10 cellular contexts compared by ENCODE assay signal in genomic region chr5:95080026-95080425, GRCh38.
A peak's percentile ranks its signal among the peaks of the same experiment; 100 is the strongest.
DNase-seq lines count a peak whose midpoint lies in the region; ATAC-seq, FAIRE-seq and TF ChIP-seq lines count a peak whose summit lies in the region.
"Had no signal": no experiment of that assay in that cellular context is flagged by ENCODE, and none has a peak within 500 bp of the region (broad histone marks: within the 10 kb centered on the region; RNA-seq: fewer than 3 reads in every experiment).

No MANE protein-coding gene starts in this region.

- TF ChIP-seq CTCF in HFFc6 (IDR thresholded peaks at IDR 0.05) (no peak), GM12878 (IDR thresholded peaks at IDR 0.05 in 2 of 3, conservative IDR thresholded peaks at IDR 0.05 in 1 of 3; ENCODE audit: control insufficient read depth in 2 of 3, extremely low read depth in 1 of 3, insufficient read depth in 1 of 3, low read depth in 3 of 3, low read length in 3 of 3) (no peak), suprapubic skin (IDR thresholded peaks at IDR 0.05) (no peak)

- in situ Hi-C loops in GM12878 (cut with MboI), result no loop called here

- TF ChIP-seq POLR2A in GM12878 (IDR thresholded peaks at IDR 0.05; ENCODE audit: low read depth, low read length) (no peak), suprapubic skin (IDR thresholded peaks at IDR 0.05) (no peak)

- TF ChIP-seq EP300 in GM12878 (IDR thresholded peaks at IDR 0.05; ENCODE audit: borderline replicate concordance in 1 of 2, control insufficient read depth in 1 of 2, low read depth in 2 of 2, low read length in 2 of 2) (no peak), suprapubic skin (IDR thresholded peaks at IDR 0.05) (no peak)

- peaks cover 87% of the 10 kb centered on the region for H3K4me1 Mint-ChIP-seq in HFFc6 (ENCODE audit: low read depth)

- no peaks in the 10 kb centered on the region for H3K27me3 Mint-ChIP-seq in HFFc6 (ENCODE audit: insufficient read depth)

- DNase-seq in HFFc6, result peak; percentile 14
- DNase-seq in GM12878 (ENCODE audit: low read depth, low spot score), result no peak
- peak; percentile 33 for DNase-seq in iris pigment epithelial cell (ENCODE audit: low read depth)
- DNase-seq in suprapubic skin (ENCODE audit: low spot score in 2 of 2), result no peak
- DNase-seq in ecto neural progenitor cell (ENCODE audit: low spot score), result no peak
- DNase-seq in NCI-H2227 (lab: John Stamatoyannopoulos, UW; ENCODE audit: unreplicated experiment), result no peak
- no peak for DNase-seq in germinal center (ENCODE audit: low spot score)
- DNase-seq in NCI-H2171 treated with DMSO at 0.1 percent for 48 hours (lab: John Stamatoyannopoulos, UW), result no peak
- DNase-seq: adrenal gland, NCI-H1930 had no signal

- BruUV-seq in GM12878 (replicated peaks; lab: Mats Ljungman, UMichigan), result no TSS peak

- POLR2A ChIA-PET in GM12878 (lab: Charles Lee), result interaction anchor here (0.8 to 3.5 kb wide), 4 partner anchors 8 to 22 kb away, joined by 3 to 24 read pairs (median 12); no protein-coding TSS in a partner anchor

- H3K4me3 ChIP-seq in GM12878 (peak overlapping the region; percentile 66), suprapubic skin (peak overlapping the region; percentile 39)

- H3K27ac ChIP-seq in GM12878 (ENCODE audit: control insufficient read depth, insufficient read depth), result peak overlapping the region; percentile 66
- H3K27ac ChIP-seq in suprapubic skin, result no peak overlapping the region
- H3K27ac ChIP-seq: adrenal gland had no signal

- H3K27ac Mint-ChIP-seq in HFFc6, result no peak overlapping the region

- H3K9me3 ChIP-seq in GM12878 (replicated peaks; ENCODE audit: control insufficient read depth, insufficient read depth, low read length) (no peaks in the 10 kb centered on the region), suprapubic skin (no peaks in the 10 kb centered on the region)
- H3K9me3 ChIP-seq: adrenal gland had no signal

- H3K36me3 ChIP-seq in GM12878 (ENCODE audit: control insufficient read depth in 2 of 2, insufficient read depth in 2 of 2, low read length in 1 of 2) (no peaks in the 10 kb centered on the region), suprapubic skin (no peaks in the 10 kb centered on the region)
- H3K36me3 ChIP-seq: adrenal gland had no signal

- peak overlapping the region; percentile 83 for H3K4me3 Mint-ChIP-seq in HFFc6

- SMC1A ChIA-PET in GM12878 (lab: Charles Lee; ENCODE audit: uncharacterized antibody, unreplicated experiment), result interaction anchor here (0.7 to 4.2 kb wide), 27 partner anchors 7 to 740 kb away, joined by 3 to 29 read pairs (median 6); no protein-coding TSS in a partner anchor

- ATAC-seq in GM12878, result no peak

- peaks cover 56% of the 10 kb centered on the region for H3K79me2 ChIP-seq in GM12878 (ENCODE audit: control insufficient read depth, insufficient read depth, low read length)

- CTCF ChIA-PET in GM12878 (lab: Yijun Ruan, JAX), result interaction anchor here (0.8 to 5.5 kb wide), 9 partner anchors 8 to 162 kb away, joined by 3 to 25 read pairs (median 4); no protein-coding TSS in a partner anchor

- intact Hi-C loops in GM12878 (cut with micrococcal nuclease; ENCODE audit: unreplicated experiment), result loop anchor here (1.0 to 10.0 kb wide), 4 partner anchors 111 to 645 kb away; no protein-coding TSS in a partner anchor

- H3K4me2 ChIP-seq in GM12878 (ENCODE audit: control insufficient read depth, insufficient read depth), result peak overlapping the region; percentile 75

- FAIRE-seq in GM12878 (lab: Jason Lieb, UNC), result no peak

- H3K9ac ChIP-seq in GM12878 (ENCODE audit: control insufficient read depth, insufficient read depth, low read length), result peak overlapping the region; percentile 68

- H3K9me3 Mint-ChIP-seq in HFFc6, result no peaks in the 10 kb centered on the region

- RAD21 ChIA-PET in GM12878 (lab: Charles Lee; ENCODE audit: unreplicated experiment), result interaction anchor here (1.0 to 5.4 kb wide), 13 partner anchors 7 to 162 kb away, joined by 3 to 86 read pairs (median 4); no protein-coding TSS in a partner anchor

- H3K4me1 ChIP-seq in GM12878 (ENCODE audit: control insufficient read depth, insufficient read depth, low read length) (no peaks in the 10 kb centered on the region; the same call in 1 of the 2 replicates), suprapubic skin (peaks cover 5% of the 10 kb centered on the region)
- H3K4me1 ChIP-seq: adrenal gland had no signal

- H3K27me3 ChIP-seq in GM12878 (replicated peaks in 1 of 2; ENCODE audit: control insufficient read depth in 2 of 2, insufficient read depth in 2 of 2, low read length in 1 of 2), result no peaks in the 10 kb centered on the region
- H3K27me3 ChIP-seq in suprapubic skin, result no peaks in the 10 kb centered on the region
- H3K27me3 ChIP-seq: adrenal gland had no signal

- TF ChIP-seq RAD21 in GM12878 (IDR thresholded peaks at IDR 0.05; ENCODE audit: insufficient read depth, low read depth, low read length), result no peak

- H3K36me3 Mint-ChIP-seq in HFFc6 (ENCODE audit: low read depth), result no peaks in the 10 kb centered on the region

- H2AFZ ChIP-seq in GM12878 (ENCODE audit: control insufficient read depth, low read depth, low read length), result no peak overlapping the region; the same call in 1 of the 2 replicates

- H4K20me1 ChIP-seq in GM12878 (ENCODE audit: control insufficient read depth, insufficient read depth), result no peaks in the 10 kb centered on the region

TF ChIP-seq in GM12878, 131 proteins besides CTCF, POLR2A, EP300 and RAD21:
- no peak for TF ChIP-seq SUZ12 (IDR thresholded peaks at IDR 0.05; ENCODE audit: unreplicated experiment)
- no peak for TF ChIP-seq PML (IDR thresholded peaks at IDR 0.05; ENCODE audit: low read length)
- no peak for TF ChIP-seq SIN3A (IDR thresholded peaks at IDR 0.05; ENCODE audit: low read depth, low read length)
- no peak for TF ChIP-seq CEBPB (IDR thresholded peaks at IDR 0.05; ENCODE audit: borderline replicate concordance in 1 of 2, low read depth in 2 of 2, low read length in 2 of 2)
- no peak for TF ChIP-seq HDAC2 (IDR thresholded peaks at IDR 0.05)
- no peak for TF ChIP-seq ASH2L (IDR thresholded peaks at IDR 0.05; ENCODE audit: borderline replicate concordance, low read depth)
- TF ChIP-seq, protein P1, sequence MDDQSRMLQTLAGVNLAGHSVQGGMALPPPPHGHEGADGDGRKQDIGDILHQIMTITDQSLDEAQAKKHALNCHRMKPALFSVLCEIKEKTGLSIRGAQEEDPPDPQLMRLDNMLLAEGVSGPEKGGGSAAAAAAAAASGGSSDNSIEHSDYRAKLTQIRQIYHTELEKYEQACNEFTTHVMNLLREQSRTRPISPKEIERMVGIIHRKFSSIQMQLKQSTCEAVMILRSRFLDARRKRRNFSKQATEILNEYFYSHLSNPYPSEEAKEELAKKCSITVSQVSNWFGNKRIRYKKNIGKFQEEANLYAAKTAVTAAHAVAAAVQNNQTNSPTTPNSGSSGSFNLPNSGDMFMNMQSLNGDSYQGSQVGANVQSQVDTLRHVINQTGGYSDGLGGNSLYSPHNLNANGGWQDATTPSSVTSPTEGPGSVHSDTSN (IDR thresholded peaks at IDR 0.05; ENCODE audit: insufficient replicate concordance, low read depth, low read length), result no peak
- TF ChIP-seq, protein P2, sequence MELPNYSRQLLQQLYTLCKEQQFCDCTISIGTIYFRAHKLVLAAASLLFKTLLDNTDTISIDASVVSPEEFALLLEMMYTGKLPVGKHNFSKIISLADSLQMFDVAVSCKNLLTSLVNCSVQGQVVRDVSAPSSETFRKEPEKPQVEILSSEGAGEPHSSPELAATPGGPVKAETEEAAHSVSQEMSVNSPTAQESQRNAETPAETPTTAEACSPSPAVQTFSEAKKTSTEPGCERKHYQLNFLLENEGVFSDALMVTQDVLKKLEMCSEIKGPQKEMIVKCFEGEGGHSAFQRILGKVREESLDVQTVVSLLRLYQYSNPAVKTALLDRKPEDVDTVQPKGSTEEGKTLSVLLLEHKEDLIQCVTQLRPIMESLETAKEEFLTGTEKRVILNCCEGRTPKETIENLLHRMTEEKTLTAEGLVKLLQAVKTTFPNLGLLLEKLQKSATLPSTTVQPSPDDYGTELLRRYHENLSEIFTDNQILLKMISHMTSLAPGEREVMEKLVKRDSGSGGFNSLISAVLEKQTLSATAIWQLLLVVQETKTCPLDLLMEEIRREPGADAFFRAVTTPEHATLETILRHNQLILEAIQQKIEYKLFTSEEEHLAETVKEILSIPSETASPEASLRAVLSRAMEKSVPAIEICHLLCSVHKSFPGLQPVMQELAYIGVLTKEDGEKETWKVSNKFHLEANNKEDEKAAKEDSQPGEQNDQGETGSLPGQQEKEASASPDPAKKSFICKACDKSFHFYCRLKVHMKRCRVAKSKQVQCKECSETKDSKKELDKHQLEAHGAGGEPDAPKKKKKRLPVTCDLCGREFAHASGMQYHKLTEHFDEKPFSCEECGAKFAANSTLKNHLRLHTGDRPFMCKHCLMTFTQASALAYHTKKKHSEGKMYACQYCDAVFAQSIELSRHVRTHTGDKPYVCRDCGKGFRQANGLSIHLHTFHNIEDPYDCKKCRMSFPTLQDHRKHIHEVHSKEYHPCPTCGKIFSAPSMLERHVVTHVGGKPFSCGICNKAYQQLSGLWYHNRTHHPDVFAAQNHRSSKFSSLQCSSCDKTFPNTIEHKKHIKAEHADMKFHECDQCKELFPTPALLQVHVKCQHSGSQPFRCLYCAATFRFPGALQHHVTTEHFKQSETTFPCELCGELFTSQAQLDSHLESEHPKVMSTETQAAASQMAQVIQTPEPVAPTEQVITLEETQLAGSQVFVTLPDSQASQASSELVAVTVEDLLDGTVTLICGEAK (IDR thresholded peaks at IDR 0.05; ENCODE audit: borderline replicate concordance), result no peak
- TF ChIP-seq ATF3 (IDR thresholded peaks at IDR 0.05; ENCODE audit: borderline replicate concordance, extremely low read depth, low read depth, low read length), result no peak

Comparison
In these comparisons a context has a peak if more than half of its experiments do, and no peak if none do; other contexts are left out.
1. DNase-seq: peak in HFFc6 (single experiment) and iris pigment epithelial cell (single experiment); none in GM12878 (single experiment), suprapubic skin (0 of 2), ecto neural progenitor cell (single experiment), NCI-H2227 (single experiment), germinal center (single experiment) and NCI-H2171 treated with DMSO at 0.1 percent for 48 hours (single experiment).